In genomic region chr21:38756746-38757145, GRCh38 we compare ENCODE assay signal across 13 cellular contexts. TPM values are rescaled to one million over a fixed set of nuclear protein-coding genes. Genes with fewer than 3 reads are reported as not detected.
DNase-seq lines count a peak whose midpoint lies in the region; ATAC-seq and TF ChIP-seq lines count a peak whose summit lies in the region.
"Had no signal": no experiment of that assay in that cellular context is flagged by ENCODE, and none has a peak within 500 bp of the region (broad histone marks: within the 10 kb centered on the region; RNA-seq: fewer than 3 reads in every experiment).

No MANE protein-coding gene starts in this region.

- intact Hi-C loops in prostate gland (cut with DNase I): loop anchor here (10.0 kb wide), 2 partner anchors 138 to 168 kb away; no protein-coding TSS in a partner anchor

- H3K4me3 ChIP-seq in cardiac fibroblast (replicated peaks in 1 of 2; ENCODE audit: low read depth in 2 of 2, low read length in 2 of 2): no peak overlapping the region
- no peak overlapping the region for H3K4me3 ChIP-seq in muscle layer of duodenum (ENCODE audit: low read depth in 1 of 2, low read length in 2 of 2)
- no peak overlapping the region for H3K4me3 ChIP-seq in prostate gland

- no peak for TF ChIP-seq POLR2A in prostate gland (IDR thresholded peaks at IDR 0.05)

- H3K36me3 ChIP-seq in muscle layer of duodenum (ENCODE audit: control insufficient read depth in 1 of 2, insufficient read depth in 2 of 2, low read length in 2 of 2): no peaks in the 10 kb centered on the region
- H3K36me3 ChIP-seq in prostate gland: no peaks in the 10 kb centered on the region

- 72% methylated on average over 3 of the region's 3 CpGs for WGBS in prostate gland

- no peak for TF ChIP-seq CTCF in cardiac fibroblast (IDR thresholded peaks at IDR 0.05; ENCODE audit: low read depth, low read length)
- TF ChIP-seq CTCF in prostate gland (IDR thresholded peaks at IDR 0.05): no peak

- H3K27me3 ChIP-seq in muscle layer of duodenum (ENCODE audit: low read depth, low read length): no peaks in the 10 kb centered on the region
- no peaks in the 10 kb centered on the region for H3K27me3 ChIP-seq in prostate gland (replicated peaks; ENCODE audit: insufficient read depth)

- peak overlapping the region; percentile 23 for H3K27ac ChIP-seq in muscle layer of duodenum (ENCODE audit: low read length)
- no peak overlapping the region for H3K27ac ChIP-seq in prostate gland

- peaks cover 7 to 27% of the 10 kb centered on the region in 2 donors for H3K4me1 ChIP-seq in muscle layer of duodenum (ENCODE audit: control insufficient read depth in 1 of 2, insufficient read depth in 2 of 2, low read length in 2 of 2)
- no peaks in the 10 kb centered on the region for H3K4me1 ChIP-seq in prostate gland (replicated peaks)

- no peaks in the 10 kb centered on the region for H3K9me3 ChIP-seq in muscle layer of duodenum (ENCODE audit: control insufficient read depth in 1 of 2, low read length in 2 of 2)
- H3K9me3 ChIP-seq in prostate gland: no peaks in the 10 kb centered on the region

- ATAC-seq in GM18868 (IDR thresholded peaks at IDR 0.05; ENCODE audit: unreplicated experiment): no peak
- ATAC-seq: right cardiac atrium had no signal

- DNase-seq in A172 (ENCODE audit: low spot score) (peak; percentile 94), HS-5 (ENCODE audit: low read depth) (peak; percentile 84), cardiac fibroblast (ENCODE audit: low read depth in 2 of 2) (peak; percentile 61 to 79), prostate gland (ENCODE audit: low spot score) (no peak), NCI-H2029 (lab: John Stamatoyannopoulos, UW) (no peak), NCI-H1417 (lab: John Stamatoyannopoulos, UW) (no peak)
- DNase-seq: activated CD4-positive, alpha-beta T cell treated with anti-CD3 and anti-CD28 coated beads, Interleukin-2, amount 10 ng/mL, durations not matched to agents 7 days and 5 days; DMS79 treated with DMSO at 0.1 percent for 48 hours; KG1; NCI-H2171; right cardiac atrium had no signal

RNA-seq across cellular contexts. Expression of gene ETS2, which starts 49.0 kb away (rescaled TPM):
- total RNA-seq in A172 (2014; rRNA removed; shearing (Covaris generic)): 15.9 and 21.7 TPM in 2 replicates
- 10 to 100 TPM; 53.3 to 80.2 TPM for total RNA-seq in prostate gland

Comparison
In these comparisons a context has a peak if more than half of its experiments do, and no peak if none do; other contexts are left out.
1. DNase-seq: peak in A172 (single experiment), HS-5 (single experiment) and cardiac fibroblast (2 of 2); none in prostate gland (single experiment), NCI-H2029 (single experiment) and NCI-H1417 (0 of 3).